11 cellular contexts compared by ENCODE assay signal in genomic region chr2:170362895-170363582, GRCh38.
DNase-seq lines count a peak whose midpoint lies in the region; ATAC-seq lines count a peak whose summit lies in the region.
"Had no signal": no experiment of that assay in that cellular context is flagged by ENCODE, and none has a peak within 500 bp of the region (broad histone marks: within the 10 kb centered on the region; RNA-seq: fewer than 3 reads in every experiment).

No MANE protein-coding gene starts in this region.

- H3K9me3 Mint-ChIP-seq in activated CD8-positive, alpha-beta memory T cell treated with anti-CD3 and anti-CD28 coated beads, Interleukin-2, amount 10 ng/mL, durations not matched to agents 7 days and 5 days (ENCODE audit: low read depth) = no peaks in the 10 kb centered on the region
- H3K9me3 Mint-ChIP-seq in stimulated activated effector memory CD8-positive, alpha-beta T cell treated with anti-CD3 and anti-CD28 coated beads, Interleukin-12 subunit alpha, Interleukin-12 subunit beta, amount 100 ng/mL, for 72 hours = no peaks in the 10 kb centered on the region
- H3K9me3 Mint-ChIP-seq in T-cell = no peaks in the 10 kb centered on the region

- H3K36me3 Mint-ChIP-seq in activated CD8-positive, alpha-beta memory T cell treated with anti-CD3 and anti-CD28 coated beads, Interleukin-2, amount 10 ng/mL, durations not matched to agents 7 days and 5 days = no peaks in the 10 kb centered on the region
- H3K36me3 Mint-ChIP-seq in stimulated activated effector memory CD8-positive, alpha-beta T cell treated with anti-CD3 and anti-CD28 coated beads, Interleukin-12 subunit alpha, Interleukin-12 subunit beta, amount 100 ng/mL, for 72 hours = no peaks in the 10 kb centered on the region
- H3K36me3 Mint-ChIP-seq in T-cell = no peaks in the 10 kb centered on the region

- peaks cover 15% of the 10 kb centered on the region for H3K4me1 ChIP-seq in adipocyte (ENCODE audit: control insufficient read depth, insufficient read depth, low read length)
- H3K4me1 ChIP-seq: BE2C, heart left ventricle had no signal

- H3K27me3 ChIP-seq in adipocyte (replicated peaks; ENCODE audit: control insufficient read depth, insufficient read depth, low read length) = peaks cover 29% of the 10 kb centered on the region

- H3K4me3 ChIP-seq in adipocyte (ENCODE audit: low read length) = no peak overlapping the region
- H3K4me3 ChIP-seq: coronary artery, heart left ventricle had no signal

- POLR2A ChIA-PET in T-cell (lab: Charles Lee) = interaction anchor here in 1 of 2 donors (0.6 kb wide), 1 partner anchor 419 kb away, joined by 5 read pairs; no protein-coding TSS in a partner anchor

- peaks cover 39% of the 10 kb centered on the region for H3K4me1 Mint-ChIP-seq in activated CD8-positive, alpha-beta memory T cell treated with anti-CD3 and anti-CD28 coated beads, Interleukin-2, amount 10 ng/mL, durations not matched to agents 7 days and 5 days
- H3K4me1 Mint-ChIP-seq in stimulated activated effector memory CD8-positive, alpha-beta T cell treated with anti-CD3 and anti-CD28 coated beads, Interleukin-12 subunit alpha, Interleukin-12 subunit beta, amount 100 ng/mL, for 72 hours = peaks cover 15% of the 10 kb centered on the region
- H3K4me1 Mint-ChIP-seq in T-cell = peaks cover 2 to 11% (median 4%) of the 10 kb centered on the region in 3 donors

- H3K9me3 ChIP-seq in adipocyte (ENCODE audit: control insufficient read depth, low read length) = no peaks in the 10 kb centered on the region
- H3K9me3 ChIP-seq: BE2C, heart left ventricle had no signal

- CTCF ChIA-PET in activated CD8-positive, alpha-beta memory T cell treated with anti-CD3 and anti-CD28 coated beads, Interleukin-2, amount 10 ng/mL, durations not matched to agents 7 days and 5 days (lab: Charles Lee) = interaction anchor here (1.3 to 3.3 kb wide), 3 partner anchors 22 to 453 kb away, joined by 4 to 21 read pairs (median 18); partner anchors contain the start of gene GAD1
- CTCF ChIA-PET in T-cell (lab: Charles Lee) = interaction anchor here (0.6 to 1.4 kb wide), 6 partner anchors 8 to 410 kb away, joined by 3 to 9 read pairs (median 3); no protein-coding TSS in a partner anchor

- H3K36me3 ChIP-seq in adipocyte (ENCODE audit: control insufficient read depth, insufficient read depth, low read length, severe bottlenecking) = no peaks in the 10 kb centered on the region
- H3K36me3 ChIP-seq: BE2C, heart left ventricle had no signal

- no peak overlapping the region for H3K9ac ChIP-seq in adipocyte (ENCODE audit: low read length)

- ATAC-seq in activated CD8-positive, alpha-beta memory T cell treated with anti-CD3 and anti-CD28 coated beads, Interleukin-2, amount 10 ng/mL, durations not matched to agents 7 days and 5 days = peak; percentile 56
- ATAC-seq in stimulated activated effector memory CD8-positive, alpha-beta T cell treated with anti-CD3 and anti-CD28 coated beads, Interleukin-12 subunit alpha, Interleukin-12 subunit beta, amount 100 ng/mL, for 72 hours = peak; percentile 66
- ATAC-seq in HG03175 (IDR thresholded peaks at IDR 0.05; ENCODE audit: unreplicated experiment) (no peak), T-cell (replicated peaks in 1 of 4) (no peak), HG03469 (IDR thresholded peaks at IDR 0.05; ENCODE audit: unreplicated experiment) (no peak)
- ATAC-seq: heart left ventricle had no signal

- peak overlapping the region; percentile 69 for H3K27ac Mint-ChIP-seq in activated CD8-positive, alpha-beta memory T cell treated with anti-CD3 and anti-CD28 coated beads, Interleukin-2, amount 10 ng/mL, durations not matched to agents 7 days and 5 days
- H3K27ac Mint-ChIP-seq in stimulated activated effector memory CD8-positive, alpha-beta T cell treated with anti-CD3 and anti-CD28 coated beads, Interleukin-12 subunit alpha, Interleukin-12 subunit beta, amount 100 ng/mL, for 72 hours = peak overlapping the region; percentile 46
- peak overlapping the region in 1 of 2 donors; percentile 25 for H3K27ac Mint-ChIP-seq in T-cell

- H3K4me3 Mint-ChIP-seq in activated CD8-positive, alpha-beta memory T cell treated with anti-CD3 and anti-CD28 coated beads, Interleukin-2, amount 10 ng/mL, durations not matched to agents 7 days and 5 days = no peak overlapping the region
- no peak overlapping the region for H3K4me3 Mint-ChIP-seq in stimulated activated effector memory CD8-positive, alpha-beta T cell treated with anti-CD3 and anti-CD28 coated beads, Interleukin-12 subunit alpha, Interleukin-12 subunit beta, amount 100 ng/mL, for 72 hours
- no peak overlapping the region for H3K4me3 Mint-ChIP-seq in T-cell

- H3K27me3 Mint-ChIP-seq in activated CD8-positive, alpha-beta memory T cell treated with anti-CD3 and anti-CD28 coated beads, Interleukin-2, amount 10 ng/mL, durations not matched to agents 7 days and 5 days = peaks cover 12% of the 10 kb centered on the region
- peaks cover 19 to 32% of the 10 kb centered on the region in 2 donors for H3K27me3 Mint-ChIP-seq in T-cell

- DNase-seq in activated CD8-positive, alpha-beta memory T cell treated with anti-CD3 and anti-CD28 coated beads, Interleukin-2, amount 10 ng/mL, durations not matched to agents 7 days and 5 days = no peak
- no peak for DNase-seq in activated CD8-positive, alpha-beta memory T cell treated with anti-CD3 and anti-CD28 coated beads, Interleukin-2, amount 50 U/mL, for 4 hours
- DNase-seq in NOMO-1 treated with DMSO at 0.1 percent for 48 hours (lab: John Stamatoyannopoulos, UW; ENCODE audit: unreplicated experiment) = peak; percentile 60
- peak; percentile 7 for DNase-seq in adipocyte (ENCODE audit: low read depth)
- DNase-seq in stimulated activated effector memory CD8-positive, alpha-beta T cell treated with anti-CD3 and anti-CD28 coated beads, Interleukin-12 subunit alpha, Interleukin-12 subunit beta, amount 100 ng/mL, for 72 hours (ENCODE audit: low spot score in 2 of 2) = no peak
- no peak for DNase-seq in T-cell
- DNase-seq: BE2C, heart left ventricle had no signal

Comparison
In these comparisons a context has a peak if more than half of its experiments do, and no peak if none do; other contexts are left out.
1. ATAC-seq: peak in activated CD8-positive, alpha-beta memory T cell treated with anti-CD3 and anti-CD28 coated beads, Interleukin-2, amount 10 ng/mL, durations not matched to agents 7 days and 5 days (single experiment) and stimulated activated effector memory CD8-positive, alpha-beta T cell treated with anti-CD3 and anti-CD28 coated beads, Interleukin-12 subunit alpha, Interleukin-12 subunit beta, amount 100 ng/mL, for 72 hours (single experiment); none in HG03175 (single experiment), T-cell (0 of 4) and HG03469 (single experiment).
2. DNase-seq: peak in NOMO-1 treated with DMSO at 0.1 percent for 48 hours (single experiment) and adipocyte (single experiment); none in activated CD8-positive, alpha-beta memory T cell treated with anti-CD3 and anti-CD28 coated beads, Interleukin-2, amount 10 ng/mL, durations not matched to agents 7 days and 5 days (single experiment), activated CD8-positive, alpha-beta memory T cell treated with anti-CD3 and anti-CD28 coated beads, Interleukin-2, amount 50 U/mL, for 4 hours (single experiment), stimulated activated effector memory CD8-positive, alpha-beta T cell treated with anti-CD3 and anti-CD28 coated beads, Interleukin-12 subunit alpha, Interleukin-12 subunit beta, amount 100 ng/mL, for 72 hours (0 of 2) and T-cell (0 of 34).